In the genomic region with DNA sequence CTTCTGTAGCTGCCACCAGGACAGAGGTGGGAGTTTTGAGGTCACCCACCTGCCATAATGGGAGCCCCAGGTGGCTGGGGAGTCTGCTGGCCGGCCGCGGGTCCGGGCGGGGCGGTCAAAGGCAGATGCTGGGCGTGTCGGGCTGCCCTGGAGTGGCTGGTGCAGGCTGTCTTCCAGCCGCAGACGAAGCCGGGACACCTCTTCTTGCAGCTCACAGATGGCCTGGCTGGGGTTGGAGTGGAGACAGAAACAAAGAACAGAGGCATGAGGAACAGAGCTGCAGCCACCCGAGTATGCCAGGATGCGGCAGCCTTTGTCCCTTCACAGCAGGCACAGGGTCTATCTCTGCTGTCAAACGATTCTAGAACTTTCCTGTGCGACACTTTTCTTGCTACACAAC, we compare ENCODE assay signal across 11 cellular contexts. TPM values are rescaled to one million over a fixed set of nuclear protein-coding genes. Genes with fewer than 3 reads are reported as not detected.
DNase-seq lines count a peak whose midpoint lies in the region; ATAC-seq lines count a peak whose summit lies in the region.
"Had no signal": no experiment of that assay in that cellular context is flagged by ENCODE, and none has a peak within 500 bp of the region (broad histone marks: within the 10 kb centered on the region; RNA-seq: fewer than 3 reads in every experiment).

No MANE protein-coding gene starts in this region.

- no peak overlapping the region for H4K91ac ChIP-seq in neuronal stem cell (ENCODE audit: low read depth, low read length, poor library complexity)

- H2AK5ac ChIP-seq in neuronal stem cell (ENCODE audit: low read depth, low read length), result no peak overlapping the region

- no peak overlapping the region for H4K8ac ChIP-seq in neuronal stem cell (ENCODE audit: low read depth, low read length)

- peak overlapping the region; percentile 22 for H3K18ac ChIP-seq in neuronal stem cell (ENCODE audit: low read length)

- no peak overlapping the region for H3K4me3 ChIP-seq in neuronal stem cell (ENCODE audit: low read length in 2 of 2)
- H3K4me3 ChIP-seq: psoas muscle had no signal

- no peak overlapping the region for H2BK12ac ChIP-seq in neuronal stem cell (ENCODE audit: low read length)

- H3K27me3 ChIP-seq in neuronal stem cell (ENCODE audit: control insufficient read depth in 3 of 3, insufficient read depth in 3 of 3, low read depth in 1 of 3, low read length in 3 of 3), result no peaks in the 10 kb centered on the region

- H2AFZ ChIP-seq in neuronal stem cell (ENCODE audit: low read length), result no peak overlapping the region

- peak overlapping the region; percentile 7 for H2BK5ac ChIP-seq in neuronal stem cell (ENCODE audit: low read length)

- no peak overlapping the region for H3K4ac ChIP-seq in neuronal stem cell (ENCODE audit: low read length)

- no peak overlapping the region for H3K23ac ChIP-seq in neuronal stem cell (ENCODE audit: low read depth, low read length, poor library complexity)

- no peak overlapping the region for H2BK15ac ChIP-seq in neuronal stem cell (ENCODE audit: low read length)

- H2BK120ac ChIP-seq in neuronal stem cell (ENCODE audit: low read depth, low read length), result no peak overlapping the region

- ATAC-seq in GM18511 (IDR thresholded peaks at IDR 0.05; ENCODE audit: unreplicated experiment), result no peak
- no peak for ATAC-seq in HG03025 (IDR thresholded peaks at IDR 0.05; ENCODE audit: low FRiP score, unreplicated experiment)
- ATAC-seq: psoas muscle had no signal

- WGBS in neuronal stem cell (ENCODE audit: extremely low coverage in 2 of 2, insufficient read length in 2 of 2, insufficient replicate concordance in 1 of 2), 2 donors, result no CpG with 5 or more reads among the region's 15 CpGs

- DNase-seq in C1 segment of cervical spinal cord (lab: John Stamatoyannopoulos, UW) (peak in 12 of 14 donors; percentile 5 to 70 (median 54)), NCI-H524 (lab: John Stamatoyannopoulos, UW) (peak; percentile 79 to 92), neuronal stem cell (ENCODE audit: low spot score) (no peak), NCI-H1930 (lab: John Stamatoyannopoulos, UW) (no peak), dedifferentiated amniotic fluid mesenchymal stem cell (ENCODE audit: extremely low spot score) (no peak)
- DNase-seq: mesendoderm, psoas muscle, T-helper 2 cell had no signal

- H3K36me3 ChIP-seq in neuronal stem cell (replicated peaks in 1 of 2; ENCODE audit: control insufficient read depth in 2 of 2, insufficient read depth in 2 of 2, low read length in 2 of 2), result peaks cover 21 to 82% of the 10 kb centered on the region in 2 donors

- no peak overlapping the region for H3K14ac ChIP-seq in neuronal stem cell (ENCODE audit: low read length)

- peak overlapping the region; percentile 95 for H3K27ac ChIP-seq in cingulate gyrus (ENCODE audit: low read depth, low read length)
- H3K27ac ChIP-seq in neuronal stem cell (replicated peaks; ENCODE audit: low read length), result no peak overlapping the region
- H3K27ac ChIP-seq: psoas muscle had no signal

- H3K9ac ChIP-seq in neuronal stem cell (ENCODE audit: low read depth, low read length, poor library complexity), result no peak overlapping the region

- peaks cover 9 to 18% of the 10 kb centered on the region in 2 donors for H3K4me1 ChIP-seq in neuronal stem cell (ENCODE audit: control insufficient read depth in 2 of 2, insufficient read depth in 1 of 2, low read depth in 1 of 2, low read length in 2 of 2)
- H3K4me1 ChIP-seq: psoas muscle had no signal

- H3K4me2 ChIP-seq in neuronal stem cell (ENCODE audit: insufficient read depth, low read length, poor library complexity, severe bottlenecking), result no peak overlapping the region

- no peaks in the 10 kb centered on the region for H3K9me3 ChIP-seq in neuronal stem cell (replicated peaks in 1 of 2; ENCODE audit: control insufficient read depth in 2 of 2, insufficient read depth in 1 of 2, low read depth in 1 of 2, low read length in 2 of 2)
- H3K9me3 ChIP-seq: psoas muscle had no signal

- H3K79me1 ChIP-seq in neuronal stem cell (ENCODE audit: low read depth, low read length), result no peaks in the 10 kb centered on the region

RNA-seq across cellular contexts. Expression of gene ORM2, which starts 18.0 kb away (rescaled TPM):
- polyA plus RNA-seq in neuronal stem cell (2013, experiment 1 of 2), result 0.14 TPM
- polyA plus RNA-seq in neuronal stem cell (2013, experiment 2 of 2), result 0.08 TPM

RNA-seq across cellular contexts. Expression of gene ORM1, which starts 24.8 kb away (rescaled TPM):
- polyA plus RNA-seq in neuronal stem cell (2013, experiment 1 of 2), result not detected
- polyA plus RNA-seq in neuronal stem cell (2013, experiment 2 of 2), result not detected

RNA-seq across cellular contexts. Expression of gene AKNA, which starts 40.1 kb away (rescaled TPM):
- 13.9 TPM for polyA plus RNA-seq in neuronal stem cell (2013, experiment 1 of 2)
- 13.8 TPM for polyA plus RNA-seq in neuronal stem cell (2013, experiment 2 of 2)

Comparison
In these comparisons a context has a peak if more than half of its experiments do, and no peak if none do; other contexts are left out.
1. DNase-seq: peak in C1 segment of cervical spinal cord (12 of 14) and NCI-H524 (2 of 2); none in neuronal stem cell (single experiment), NCI-H1930 (0 of 2) and dedifferentiated amniotic fluid mesenchymal stem cell (single experiment).